Comparison of ENCODE assay signal across 18 cellular contexts in genomic region chr18:21452808-21453511, GRCh38.
DNase-seq lines count a peak whose midpoint lies in the region; ATAC-seq and TF ChIP-seq lines count a peak whose summit lies in the region.
"Had no signal": no experiment of that assay in that cellular context is flagged by ENCODE, and none has a peak within 500 bp of the region (broad histone marks: within the 10 kb centered on the region; RNA-seq: fewer than 3 reads in every experiment).

No MANE protein-coding gene starts in this region.

- H3K4me3 ChIP-seq in left ventricle myocardium inferior (no peak overlapping the region), hepatocyte (no peak overlapping the region), thoracic aorta (no peak overlapping the region)

- intact Hi-C loops in left ventricle myocardium inferior (cut with micrococcal nuclease), result no loop called here
- intact Hi-C loops in cardiac septum (cut with DNase I), result no loop called here

- TF ChIP-seq CTCF in left ventricle myocardium inferior (IDR thresholded peaks at IDR 0.05; ENCODE audit: borderline replicate concordance) (no peak), hepatocyte (IDR thresholded peaks at IDR 0.05; ENCODE audit: poor library complexity) (no peak), thoracic aorta (IDR thresholded peaks at IDR 0.05) (no peak)

- no peaks in the 10 kb centered on the region for H4K20me1 ChIP-seq in hepatocyte (ENCODE audit: insufficient read depth, poor library complexity, severe bottlenecking)

- no peaks in the 10 kb centered on the region for H3K9me2 ChIP-seq in hepatocyte (replicated peaks; ENCODE audit: insufficient read depth)

- H3K27ac ChIP-seq in left ventricle myocardium inferior (replicated peaks) (peak overlapping the region; percentile 49), hepatocyte (no peak overlapping the region), thoracic aorta (peak overlapping the region; percentile 22 to 26)

- no peaks in the 10 kb centered on the region for H3K79me2 ChIP-seq in hepatocyte

- no peak overlapping the region for H2AFZ ChIP-seq in hepatocyte

- H3K27me3 ChIP-seq in left ventricle myocardium inferior (ENCODE audit: low read depth), result no peaks in the 10 kb centered on the region
- H3K27me3 ChIP-seq in hepatocyte, result no peaks in the 10 kb centered on the region
- H3K27me3 ChIP-seq in thoracic aorta (replicated peaks; ENCODE audit: insufficient read depth), result no peaks in the 10 kb centered on the region

- H3K36me3 ChIP-seq in left ventricle myocardium inferior (no peaks in the 10 kb centered on the region), hepatocyte (replicated peaks; ENCODE audit: insufficient read depth, low read depth) (no peaks in the 10 kb centered on the region), thoracic aorta (no peaks in the 10 kb centered on the region)

- WGBS in hepatocyte (ENCODE audit: low lambda C conversion rate, missing lambda C conversion rate), result 47% methylated on average over 4 of the region's 4 CpGs

- H3K9me3 ChIP-seq in left ventricle myocardium inferior (replicated peaks) (no peaks in the 10 kb centered on the region), hepatocyte (ENCODE audit: low read depth) (no peaks in the 10 kb centered on the region), thoracic aorta (no peaks in the 10 kb centered on the region)

- ATAC-seq in thoracic aorta (ENCODE audit: insufficient number of reproducible peaks, low FRiP score, low read depth) (no peak), GM21526 (IDR thresholded peaks at IDR 0.05; ENCODE audit: low FRiP score, unreplicated experiment) (no peak), GM18519 (IDR thresholded peaks at IDR 0.05; ENCODE audit: low FRiP score, unreplicated experiment) (no peak)
- ATAC-seq: activated CD8-positive, alpha-beta T cell treated with anti-CD3 and anti-CD28 coated beads, Interleukin-2, amount 10 ng/mL, durations not matched to agents 7 days and 5 days; T-helper 17 cell; WTC11 had no signal

- peak overlapping the region; percentile 8 for H3K4me2 ChIP-seq in hepatocyte

- DNase-seq in left ventricle myocardium inferior (no peak), cardiac septum (ENCODE audit: low spot score) (no peak), SK-N-DZ (ENCODE audit: low spot score) (peak; percentile 26), hepatocyte (ENCODE audit: low spot score) (no peak), thoracic aorta (ENCODE audit: low spot score) (no peak)
- no peak for DNase-seq in stimulated activated CD4-positive, alpha-beta T cell treated with anti-CD3 and anti-CD28 coated beads, Interleukin-4, amount 100 ng/mL, for 24 hours
- DNase-seq: activated CD8-positive, alpha-beta T cell treated with anti-CD3 and anti-CD28 coated beads, Interleukin-2, amount 10 ng/mL, durations not matched to agents 7 days and 5 days; CD4-positive, alpha-beta memory T cell; effector CD8-positive, alpha-beta T cell; GF-D8; GOT3; right cardiac atrium; SHP77; stimulated activated CD4-positive, alpha-beta T cell treated with anti-CD3 and anti-CD28 coated beads, Interleukin-1b, Interleukin-23, amount 100 ng/mL, for 48 hours; T-helper 17 cell had no signal

- peaks cover 57% of the 10 kb centered on the region for H3K4me1 ChIP-seq in left ventricle myocardium inferior
- peaks cover 6% of the 10 kb centered on the region for H3K4me1 ChIP-seq in hepatocyte (ENCODE audit: insufficient read depth)
- peaks cover 13 to 42% of the 10 kb centered on the region in 2 donors for H3K4me1 ChIP-seq in thoracic aorta (ENCODE audit: control insufficient read depth in 1 of 2, low read depth in 2 of 2)
